18 cellular contexts compared by ENCODE assay signal in the genomic region with DNA sequence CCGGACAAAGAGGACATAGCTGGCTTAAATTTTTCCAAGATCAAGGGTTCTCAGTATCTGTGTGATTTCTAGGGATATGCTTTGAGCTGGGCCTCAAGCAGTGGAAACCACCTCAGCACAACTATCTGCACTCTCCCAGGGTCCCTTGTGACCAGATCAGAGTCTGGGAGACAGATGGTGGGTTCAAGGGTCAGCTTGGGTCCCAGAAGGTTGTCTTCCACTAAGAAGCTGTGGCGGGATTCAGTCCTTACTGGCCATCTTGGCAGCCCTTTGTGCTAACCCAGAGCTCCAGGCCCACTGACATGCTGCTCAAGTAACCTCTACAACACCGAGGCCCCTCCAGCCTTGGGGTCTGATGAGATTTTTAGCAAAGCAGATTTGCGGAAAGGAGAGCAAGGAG. TPM values are rescaled to one million over a fixed set of nuclear protein-coding genes. Genes with fewer than 3 reads are reported as not detected.
DNase-seq lines count a peak whose midpoint lies in the region; ATAC-seq and TF ChIP-seq lines count a peak whose summit lies in the region.
"Had no signal": no experiment of that assay in that cellular context is flagged by ENCODE, and none has a peak within 500 bp of the region (broad histone marks: within the 10 kb centered on the region; RNA-seq: fewer than 3 reads in every experiment).

No MANE protein-coding gene starts in this region.

- no peak for TF ChIP-seq CTCF in CD4-positive, alpha-beta T cell (IDR thresholded peaks at IDR 0.05)
- TF ChIP-seq CTCF in WERI-Rb-1 (IDR thresholded peaks at IDR 0.05; ENCODE audit: low read depth, low read length) (no peak), glutamatergic neuron (IDR thresholded peaks at IDR 0.05; ENCODE audit: partially characterized antibody, unreplicated experiment) (no peak), osteocyte (IDR thresholded peaks at IDR 0.05) (no peak)

- no peaks in the 10 kb centered on the region for H3K36me3 Mint-ChIP-seq in CD4-positive, alpha-beta T cell (ENCODE audit: low read depth)
- H3K36me3 Mint-ChIP-seq in glutamatergic neuron (ENCODE audit: unreplicated experiment) (no peaks in the 10 kb centered on the region), osteocyte (ENCODE audit: unreplicated experiment) (no peaks in the 10 kb centered on the region)
- no peaks in the 10 kb centered on the region for H3K36me3 Mint-ChIP-seq in activated CD4-positive, alpha-beta memory T cell treated with anti-CD3 and anti-CD28 coated beads for 36 hours

- no peaks in the 10 kb centered on the region for H3K9me3 ChIP-seq in CD4-positive, alpha-beta T cell (ENCODE audit: control insufficient read depth, low read length)
- no peaks in the 10 kb centered on the region for H3K9me3 ChIP-seq in WERI-Rb-1 (ENCODE audit: severe bottlenecking)
- H3K9me3 ChIP-seq: HAP-1 had no signal

- no peak for DNase-seq in CD4-positive, alpha-beta T cell
- DNase-seq in WERI-Rb-1: peak; percentile 80
- DNase-seq in glutamatergic neuron: peak; percentile 67
- no peak for DNase-seq in osteocyte (ENCODE audit: extremely low spot score, unreplicated experiment)
- DNase-seq in activated CD4-positive, alpha-beta memory T cell treated with anti-CD3 and anti-CD28 coated beads for 36 hours: no peak
- no peak for DNase-seq in NCI-H1417 (lab: John Stamatoyannopoulos, UW)
- DNase-seq: AML-193, Karpas-422, MV-4-11, NCI-H1694 treated with DMSO at 0.1 percent for 48 hours, NCI-H446, NCI-H69, PC-9, RPMI8226, SHP77 had no signal

- no peak for ATAC-seq in CD4-positive, alpha-beta T cell (ENCODE audit: poor library complexity)
- ATAC-seq in SK-N-SH treated with all-trans-retinoic acid at 6 μM for 48 hours: no peak

- no peaks in the 10 kb centered on the region for H3K9me3 Mint-ChIP-seq in CD4-positive, alpha-beta T cell
- H3K9me3 Mint-ChIP-seq in glutamatergic neuron (ENCODE audit: unreplicated experiment) (peaks cover 14% of the 10 kb centered on the region), osteocyte (ENCODE audit: unreplicated experiment) (no peaks in the 10 kb centered on the region)
- no peaks in the 10 kb centered on the region for H3K9me3 Mint-ChIP-seq in activated CD4-positive, alpha-beta memory T cell treated with anti-CD3 and anti-CD28 coated beads for 36 hours

- no peaks in the 10 kb centered on the region for H3K4me1 Mint-ChIP-seq in CD4-positive, alpha-beta T cell (ENCODE audit: low read depth)
- H3K4me1 Mint-ChIP-seq in glutamatergic neuron (ENCODE audit: low read depth, unreplicated experiment) (peaks cover 59% of the 10 kb centered on the region), osteocyte (ENCODE audit: unreplicated experiment) (peaks cover 10% of the 10 kb centered on the region)
- peaks cover 3% of the 10 kb centered on the region for H3K4me1 Mint-ChIP-seq in activated CD4-positive, alpha-beta memory T cell treated with anti-CD3 and anti-CD28 coated beads for 36 hours (ENCODE audit: low read depth)

- intact Hi-C loops in CD4-positive, alpha-beta T cell (cut with DNase I, micrococcal nuclease): no loop called here
- intact Hi-C loops in activated CD4-positive, alpha-beta memory T cell treated with anti-CD3 and anti-CD28 coated beads for 36 hours (cut with micrococcal nuclease): no loop called here

- CTCF ChIA-PET in CD4-positive, alpha-beta T cell (lab: Charles Lee): no interaction called here
- CTCF ChIA-PET in activated CD4-positive, alpha-beta memory T cell treated with anti-CD3 and anti-CD28 coated beads for 36 hours (lab: Charles Lee): no interaction called here

- H3K27ac Mint-ChIP-seq in CD4-positive, alpha-beta T cell: no peak overlapping the region
- peak overlapping the region; percentile 98 for H3K27ac Mint-ChIP-seq in glutamatergic neuron (ENCODE audit: unreplicated experiment)
- H3K27ac Mint-ChIP-seq in osteocyte (ENCODE audit: unreplicated experiment): no peak overlapping the region
- H3K27ac Mint-ChIP-seq in activated CD4-positive, alpha-beta memory T cell treated with anti-CD3 and anti-CD28 coated beads for 36 hours: no peak overlapping the region

- H3K27me3 ChIP-seq in CD4-positive, alpha-beta T cell (ENCODE audit: control insufficient read depth, insufficient read depth, low read length): peaks cover 70% of the 10 kb centered on the region
- no peaks in the 10 kb centered on the region for H3K27me3 ChIP-seq in WERI-Rb-1 (ENCODE audit: insufficient read depth, low read depth, severe bottlenecking)

- H3K36me3 ChIP-seq in WERI-Rb-1: peaks cover 11% of the 10 kb centered on the region
- H3K36me3 ChIP-seq: HAP-1 had no signal

- H3K27ac ChIP-seq in CD4-positive, alpha-beta T cell (ENCODE audit: low read depth, low read length): no peak overlapping the region
- peak overlapping the region; percentile 83 for H3K27ac ChIP-seq in WERI-Rb-1
- H3K27ac ChIP-seq: C4-2B, PC-9 had no signal

- peak overlapping the region; percentile 76 for H3K4me3 ChIP-seq in WERI-Rb-1 (ENCODE audit: low read depth, low read length)
- H3K4me3 ChIP-seq: HAP-1, PC-9 had no signal

- peaks cover 70% of the 10 kb centered on the region for H3K27me3 Mint-ChIP-seq in CD4-positive, alpha-beta T cell
- H3K27me3 Mint-ChIP-seq in glutamatergic neuron (ENCODE audit: unreplicated experiment) (peaks cover 19% of the 10 kb centered on the region), osteocyte (ENCODE audit: unreplicated experiment) (peaks cover 14% of the 10 kb centered on the region)
- peaks cover 31% of the 10 kb centered on the region for H3K27me3 Mint-ChIP-seq in activated CD4-positive, alpha-beta memory T cell treated with anti-CD3 and anti-CD28 coated beads for 36 hours

- POLR2A ChIA-PET in CD4-positive, alpha-beta T cell (lab: Charles Lee): no interaction called here
- POLR2A ChIA-PET in activated CD4-positive, alpha-beta memory T cell treated with anti-CD3 and anti-CD28 coated beads for 36 hours (lab: Charles Lee): no interaction called here

- peak overlapping the region; percentile 34 for H3K4me3 Mint-ChIP-seq in CD4-positive, alpha-beta T cell
- H3K4me3 Mint-ChIP-seq in glutamatergic neuron (ENCODE audit: unreplicated experiment) (peak overlapping the region; percentile 90), osteocyte (ENCODE audit: unreplicated experiment) (peak overlapping the region; percentile 44)
- H3K4me3 Mint-ChIP-seq in activated CD4-positive, alpha-beta memory T cell treated with anti-CD3 and anti-CD28 coated beads for 36 hours: no peak overlapping the region

TF ChIP-seq in SK-N-SH treated with all-trans-retinoic acid at 6 μM for 48 hours, 23 proteins besides CTCF, POLR2A, EP300 and RAD21 (continues in another document):
- TF ChIP-seq ZFP30 (CRISPR knock-in tag; IDR thresholded peaks at IDR 0.05) (no peak), RARB (CRISPR knock-in tag; IDR thresholded peaks at IDR 0.05) (no peak), ZFP3 (CRISPR knock-in tag; IDR thresholded peaks at IDR 0.05) (no peak), PPARA (CRISPR knock-in tag; IDR thresholded peaks at IDR 0.05; ENCODE audit: borderline replicate concordance) (no peak), CSDC2 (CRISPR knock-in tag; IDR thresholded peaks at IDR 0.05) (no peak)
- TF ChIP-seq, protein P1, sequence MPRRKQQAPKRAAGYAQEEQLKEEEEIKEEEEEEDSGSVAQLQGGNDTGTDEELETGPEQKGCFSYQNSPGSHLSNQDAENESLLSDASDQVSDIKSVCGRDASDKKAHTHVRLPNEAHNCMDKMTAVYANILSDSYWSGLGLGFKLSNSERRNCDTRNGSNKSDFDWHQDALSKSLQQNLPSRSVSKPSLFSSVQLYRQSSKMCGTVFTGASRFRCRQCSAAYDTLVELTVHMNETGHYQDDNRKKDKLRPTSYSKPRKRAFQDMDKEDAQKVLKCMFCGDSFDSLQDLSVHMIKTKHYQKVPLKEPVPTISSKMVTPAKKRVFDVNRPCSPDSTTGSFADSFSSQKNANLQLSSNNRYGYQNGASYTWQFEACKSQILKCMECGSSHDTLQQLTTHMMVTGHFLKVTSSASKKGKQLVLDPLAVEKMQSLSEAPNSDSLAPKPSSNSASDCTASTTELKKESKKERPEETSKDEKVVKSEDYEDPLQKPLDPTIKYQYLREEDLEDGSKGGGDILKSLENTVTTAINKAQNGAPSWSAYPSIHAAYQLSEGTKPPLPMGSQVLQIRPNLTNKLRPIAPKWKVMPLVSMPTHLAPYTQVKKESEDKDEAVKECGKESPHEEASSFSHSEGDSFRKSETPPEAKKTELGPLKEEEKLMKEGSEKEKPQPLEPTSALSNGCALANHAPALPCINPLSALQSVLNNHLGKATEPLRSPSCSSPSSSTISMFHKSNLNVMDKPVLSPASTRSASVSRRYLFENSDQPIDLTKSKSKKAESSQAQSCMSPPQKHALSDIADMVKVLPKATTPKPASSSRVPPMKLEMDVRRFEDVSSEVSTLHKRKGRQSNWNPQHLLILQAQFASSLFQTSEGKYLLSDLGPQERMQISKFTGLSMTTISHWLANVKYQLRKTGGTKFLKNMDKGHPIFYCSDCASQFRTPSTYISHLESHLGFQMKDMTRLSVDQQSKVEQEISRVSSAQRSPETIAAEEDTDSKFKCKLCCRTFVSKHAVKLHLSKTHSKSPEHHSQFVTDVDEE (CRISPR knock-in tag; IDR thresholded peaks at IDR 0.05): no peak
- TF ChIP-seq, protein P2, sequence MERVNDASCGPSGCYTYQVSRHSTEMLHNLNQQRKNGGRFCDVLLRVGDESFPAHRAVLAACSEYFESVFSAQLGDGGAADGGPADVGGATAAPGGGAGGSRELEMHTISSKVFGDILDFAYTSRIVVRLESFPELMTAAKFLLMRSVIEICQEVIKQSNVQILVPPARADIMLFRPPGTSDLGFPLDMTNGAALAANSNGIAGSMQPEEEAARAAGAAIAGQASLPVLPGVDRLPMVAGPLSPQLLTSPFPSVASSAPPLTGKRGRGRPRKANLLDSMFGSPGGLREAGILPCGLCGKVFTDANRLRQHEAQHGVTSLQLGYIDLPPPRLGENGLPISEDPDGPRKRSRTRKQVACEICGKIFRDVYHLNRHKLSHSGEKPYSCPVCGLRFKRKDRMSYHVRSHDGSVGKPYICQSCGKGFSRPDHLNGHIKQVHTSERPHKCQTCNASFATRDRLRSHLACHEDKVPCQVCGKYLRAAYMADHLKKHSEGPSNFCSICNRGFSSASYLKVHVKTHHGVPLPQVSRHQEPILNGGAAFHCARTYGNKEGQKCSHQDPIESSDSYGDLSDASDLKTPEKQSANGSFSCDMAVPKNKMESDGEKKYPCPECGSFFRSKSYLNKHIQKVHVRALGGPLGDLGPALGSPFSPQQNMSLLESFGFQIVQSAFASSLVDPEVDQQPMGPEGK (CRISPR knock-in tag; IDR thresholded peaks at IDR 0.05; ENCODE audit: borderline replicate concordance): no peak

RNA-seq across cellular contexts. Expression of a gene that starts 2.7 kb away (rescaled TPM):
- not detected for total RNA-seq in CD4-positive, alpha-beta T cell
- 86.6 TPM for total RNA-seq in glutamatergic neuron (ENCODE audit: unreplicated experiment)
- 7.9 and 8.0 TPM in 2 replicates for total RNA-seq in osteocyte
- total RNA-seq in activated CD4-positive, alpha-beta memory T cell treated with anti-CD3 and anti-CD28 coated beads for 36 hours: not detected
- total RNA-seq: PC-9 had no signal

Comparison
In these comparisons a context has a peak if more than half of its experiments do, and no peak if none do; other contexts are left out.
1. DNase-seq: peak in WERI-Rb-1 (single experiment) and glutamatergic neuron (single experiment); none in CD4-positive, alpha-beta T cell (0 of 10), osteocyte (single experiment), activated CD4-positive, alpha-beta memory T cell treated with anti-CD3 and anti-CD28 coated beads for 36 hours (single experiment) and NCI-H1417 (0 of 3).